33 cellular contexts compared by ENCODE assay signal in the genomic region with DNA sequence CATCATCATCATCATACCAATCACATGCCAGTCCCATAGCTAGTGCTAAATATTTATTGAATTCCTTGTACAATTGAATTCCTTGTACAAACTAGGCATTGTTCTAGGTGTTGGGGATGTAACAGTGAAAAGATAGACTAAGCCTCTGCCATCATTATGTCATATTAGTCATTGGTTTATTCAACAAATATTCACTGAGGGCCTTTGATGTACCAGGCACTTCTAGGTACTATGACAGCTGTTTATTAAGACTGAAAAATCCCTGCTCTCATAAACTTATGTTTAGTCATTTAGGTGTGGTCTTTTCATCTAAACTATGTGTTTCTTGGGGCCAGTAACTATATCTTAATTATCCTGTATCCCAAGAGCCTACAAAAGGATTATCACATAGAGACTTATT.
"Had no signal": no experiment of that assay in that cellular context is flagged by ENCODE, and none has a peak within 500 bp of the region (broad histone marks: within the 10 kb centered on the region; RNA-seq: fewer than 3 reads in every experiment).

No MANE protein-coding gene starts in this region.

- H3K9me3 Mint-ChIP-seq: mesothelial cell of epicardium, nephron progenitor cell, WTC11 had no signal

- H3K27me3 Mint-ChIP-seq: activated CD8-positive, alpha-beta memory T cell treated with anti-CD3 and anti-CD28 coated beads, Interleukin-2, amount 10 ng/mL, durations not matched to agents 7 days and 5 days; activated naive CD4-positive, alpha-beta T cell treated with anti-CD3 and anti-CD28 coated beads, Interleukin-2, amount 50 U/mL, for 24 hours; activated naive CD8-positive, alpha-beta T cell treated with anti-CD3 and anti-CD28 coated beads, Interleukin-2, amount 50 U/mL, for 24 hours; naive B cell; progenitor cell of endocrine pancreas; stimulated activated memory B cell treated with anti-CD40 and anti-IgM and Interleukin-4, amounts not matched to agents 10 μg/mL and 1 μg/mL and 100 μg/mL, for 72 hours; T-helper 17 cell had no signal

- H3K4me3 Mint-ChIP-seq: activated CD8-positive, alpha-beta memory T cell treated with anti-CD3 and anti-CD28 coated beads, Interleukin-2, amount 10 ng/mL, durations not matched to agents 7 days and 5 days; activated CD8-positive, alpha-beta T cell treated with anti-CD3 and anti-CD28 coated beads, Interleukin-2, amount 10 ng/mL, durations not matched to agents 7 days and 5 days; activated naive CD4-positive, alpha-beta T cell treated with anti-CD3 and anti-CD28 coated beads, Interleukin-2, amount 50 U/mL, for 24 hours; activated naive CD8-positive, alpha-beta T cell treated with anti-CD3 and anti-CD28 coated beads, Interleukin-2, amount 50 U/mL, for 24 hours; mesothelial cell of epicardium; naive B cell; nephron progenitor cell; stimulated activated memory B cell treated with anti-CD40 and anti-IgM and Interleukin-4, amounts not matched to agents 10 μg/mL and 1 μg/mL and 100 μg/mL, for 72 hours; T-helper 17 cell; WTC11 had no signal

- H3K36me3 ChIP-seq: cardiac muscle cell, colonic mucosa, heart right ventricle, neutrophil, stomach, thyroid gland, upper lobe of left lung had no signal

- H3K4me1 Mint-ChIP-seq: activated CD8-positive, alpha-beta memory T cell treated with anti-CD3 and anti-CD28 coated beads, Interleukin-2, amount 10 ng/mL, durations not matched to agents 7 days and 5 days; activated naive CD4-positive, alpha-beta T cell treated with anti-CD3 and anti-CD28 coated beads, Interleukin-2, amount 50 U/mL, for 24 hours; activated naive CD8-positive, alpha-beta T cell treated with anti-CD3 and anti-CD28 coated beads, Interleukin-2, amount 50 U/mL, for 24 hours; naive B cell; nephron progenitor cell; stimulated activated memory B cell treated with anti-CD40 and anti-IgM and Interleukin-4, amounts not matched to agents 10 μg/mL and 1 μg/mL and 100 μg/mL, for 72 hours; T-helper 17 cell; WTC11 had no signal

- H3K9me3 ChIP-seq: colonic mucosa, heart right ventricle, neutrophil, stomach, thyroid gland, upper lobe of left lung had no signal

- H3K4me3 ChIP-seq: cardiac muscle cell, colonic mucosa, heart right ventricle, smooth muscle cell, stomach, thyroid gland, upper lobe of left lung had no signal

- H3K36me3 Mint-ChIP-seq: activated CD8-positive, alpha-beta memory T cell treated with anti-CD3 and anti-CD28 coated beads, Interleukin-2, amount 10 ng/mL, durations not matched to agents 7 days and 5 days; activated naive CD4-positive, alpha-beta T cell treated with anti-CD3 and anti-CD28 coated beads, Interleukin-2, amount 50 U/mL, for 24 hours; mesothelial cell of epicardium; naive B cell; stimulated activated memory B cell treated with anti-CD40 and anti-IgM and Interleukin-4, amounts not matched to agents 10 μg/mL and 1 μg/mL and 100 μg/mL, for 72 hours; WTC11 had no signal

- H3K27me3 ChIP-seq: cardiac muscle cell, colonic mucosa, heart right ventricle, neutrophil, stomach, thyroid gland, upper lobe of left lung had no signal

- DNase-seq: activated CD4-positive, alpha-beta T cell treated with anti-CD3 and anti-CD28 coated beads, Interleukin-2, amount 50 U/mL, for 1 hour; activated CD8-positive, alpha-beta memory T cell treated with anti-CD3 and anti-CD28 coated beads, Interleukin-2, amount 10 ng/mL, durations not matched to agents 7 days and 5 days; activated CD8-positive, alpha-beta T cell treated with anti-CD3 and anti-CD28 coated beads, Interleukin-2, amount 10 ng/mL, durations not matched to agents 7 days and 5 days; activated naive CD8-positive, alpha-beta T cell treated with anti-CD3 and anti-CD28 coated beads, Interleukin-2, amount 50 U/mL, for 24 hours; activated T-cell treated with anti-CD3 and anti-CD28 coated beads, Interleukin-2, amount 50 U/mL, for 48 hours; anterior cingulate cortex; cerebellar nuclear complex; colonic mucosa; effector CD8-positive, alpha-beta T cell; foreskin melanocyte; heart right ventricle; left cardiac atrium; naive B cell; nephron progenitor cell; stimulated activated CD4-positive, alpha-beta T cell treated with anti-CD3 and anti-CD28 coated beads, Interleukin-1b, Interleukin-23, amount 100 ng/mL, for 48 hours; stimulated activated CD4-positive, alpha-beta T cell treated with anti-CD3 and anti-CD28 coated beads, Interleukin-4, amount 100 ng/mL, for 4 hours; stimulated activated CD8-positive, alpha-beta memory T cell treated with anti-CD3 and anti-CD28 coated beads, Interleukin-4, amount 100 ng/mL, for 48 hours; stomach; SW 1271; T-helper 17 cell; T1000; thyroid gland; upper lobe of left lung had no signal

- FAIRE-seq: islet of Langerhans had no signal

- H3K4me1 ChIP-seq: colonic mucosa, heart right ventricle, stomach, thyroid gland had no signal

- ATAC-seq: activated CD8-positive, alpha-beta memory T cell treated with anti-CD3 and anti-CD28 coated beads, Interleukin-2, amount 10 ng/mL, durations not matched to agents 7 days and 5 days; activated CD8-positive, alpha-beta T cell treated with anti-CD3 and anti-CD28 coated beads, Interleukin-2, amount 10 ng/mL, durations not matched to agents 7 days and 5 days; activated naive CD8-positive, alpha-beta T cell treated with anti-CD3 and anti-CD28 coated beads, Interleukin-2, amount 50 U/mL, for 24 hours; heart right ventricle; left cardiac atrium; stimulated activated memory B cell treated with anti-CD40 and anti-IgM and Interleukin-4, amounts not matched to agents 10 μg/mL and 1 μg/mL and 100 μg/mL, for 72 hours; T-helper 17 cell; WTC11 had no signal

- H3K27ac Mint-ChIP-seq: activated CD8-positive, alpha-beta memory T cell treated with anti-CD3 and anti-CD28 coated beads, Interleukin-2, amount 10 ng/mL, durations not matched to agents 7 days and 5 days; activated CD8-positive, alpha-beta T cell treated with anti-CD3 and anti-CD28 coated beads, Interleukin-2, amount 10 ng/mL, durations not matched to agents 7 days and 5 days; activated naive CD4-positive, alpha-beta T cell treated with anti-CD3 and anti-CD28 coated beads, Interleukin-2, amount 50 U/mL, for 24 hours; activated naive CD8-positive, alpha-beta T cell treated with anti-CD3 and anti-CD28 coated beads, Interleukin-2, amount 50 U/mL, for 24 hours; activated T-helper 2 cell treated with anti-CD3 and anti-CD28 coated beads, Interferon-gamma antibody, Interleukin-2, Interleukin-4, amounts not matched to agents 10 μg/mL and 5 μg/mL and 100 μg/mL, durations not matched to agents 14 hours and 24 hours and 36 hours; mesothelial cell of epicardium; naive B cell; nephron progenitor cell; stimulated activated memory B cell treated with anti-CD40 and anti-IgM and Interleukin-4, amounts not matched to agents 10 μg/mL and 1 μg/mL and 100 μg/mL, for 72 hours; T-helper 17 cell; WTC11 had no signal

- H3K27ac ChIP-seq: cardiac muscle cell, colonic mucosa, heart right ventricle, neutrophil, stomach, thyroid gland, upper lobe of left lung had no signal
